Comparison of ENCODE assay signal across 1 cellular context in the genomic region with DNA sequence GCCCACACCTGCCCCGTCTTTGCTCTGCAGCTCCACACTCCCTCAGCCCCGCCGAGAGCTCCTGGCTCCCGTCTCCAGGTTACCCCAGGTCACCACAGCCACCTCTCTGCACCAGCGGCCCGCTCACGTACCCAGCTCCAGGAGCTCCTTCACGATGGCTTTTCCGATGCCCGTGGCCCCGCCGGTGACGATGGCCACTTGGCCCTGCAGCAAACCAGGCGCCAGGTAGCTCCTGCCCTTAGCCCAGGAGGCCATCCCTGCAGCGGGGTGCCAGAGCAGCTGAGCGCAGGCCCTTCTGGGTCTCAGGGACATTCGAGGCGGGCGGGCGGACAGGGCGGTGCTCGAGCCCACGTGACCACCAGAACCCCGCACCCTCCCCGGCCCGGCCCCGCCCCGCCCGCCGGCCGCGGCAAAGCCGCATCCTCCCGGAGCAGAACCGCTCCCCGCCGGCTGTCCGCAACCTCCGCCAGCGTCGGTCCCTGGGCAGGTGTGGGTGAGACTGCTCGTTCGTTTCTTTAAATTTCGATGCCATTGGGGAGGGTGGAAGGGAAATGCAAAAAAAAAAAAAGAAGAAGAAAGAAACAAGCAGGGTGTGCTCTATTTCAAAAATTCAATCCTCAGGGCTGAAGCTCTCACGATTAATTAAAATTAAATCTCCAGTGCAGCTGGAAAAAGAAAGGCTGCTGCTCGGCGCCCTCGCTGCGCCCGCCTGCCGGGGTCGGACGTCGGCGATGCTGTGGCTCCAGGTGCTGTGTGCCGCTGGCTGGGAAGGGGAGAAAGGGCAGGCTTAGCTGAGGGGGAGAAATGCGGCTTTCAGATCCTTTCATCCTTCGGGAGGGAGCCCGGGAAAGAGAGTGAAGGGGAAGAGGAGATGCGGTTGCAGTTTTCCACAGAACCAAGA.
TF ChIP-seq lines count a peak whose summit lies in the region.

A gene (minus strand): TSS at position 323 of the 901 bp plus-strand sequence. CDS start 68 bp downstream, at position 255.
A gene with protein sequence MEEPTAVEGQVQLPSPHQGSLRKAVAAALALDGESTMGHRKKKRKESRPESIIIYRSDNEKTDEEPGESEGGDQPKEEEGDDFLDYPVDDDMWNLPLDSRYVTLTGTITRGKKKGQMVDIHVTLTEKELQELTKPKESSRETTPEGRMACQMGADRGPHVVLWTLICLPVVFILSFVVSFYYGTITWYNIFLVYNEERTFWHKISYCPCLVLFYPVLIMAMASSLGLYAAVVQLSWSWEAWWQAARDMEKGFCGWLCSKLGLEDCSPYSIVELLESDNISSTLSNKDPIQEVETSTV (plus strand): TSS at position 433 of the 901 bp plus-strand sequence. CDS start 14,045 bp downstream, outside the sequence.

TF ChIP-seq in GM12878, 131 proteins besides CTCF, POLR2A, EP300 and RAD21 (continued from another document and continues in another):
- TF ChIP-seq, protein P1, sequence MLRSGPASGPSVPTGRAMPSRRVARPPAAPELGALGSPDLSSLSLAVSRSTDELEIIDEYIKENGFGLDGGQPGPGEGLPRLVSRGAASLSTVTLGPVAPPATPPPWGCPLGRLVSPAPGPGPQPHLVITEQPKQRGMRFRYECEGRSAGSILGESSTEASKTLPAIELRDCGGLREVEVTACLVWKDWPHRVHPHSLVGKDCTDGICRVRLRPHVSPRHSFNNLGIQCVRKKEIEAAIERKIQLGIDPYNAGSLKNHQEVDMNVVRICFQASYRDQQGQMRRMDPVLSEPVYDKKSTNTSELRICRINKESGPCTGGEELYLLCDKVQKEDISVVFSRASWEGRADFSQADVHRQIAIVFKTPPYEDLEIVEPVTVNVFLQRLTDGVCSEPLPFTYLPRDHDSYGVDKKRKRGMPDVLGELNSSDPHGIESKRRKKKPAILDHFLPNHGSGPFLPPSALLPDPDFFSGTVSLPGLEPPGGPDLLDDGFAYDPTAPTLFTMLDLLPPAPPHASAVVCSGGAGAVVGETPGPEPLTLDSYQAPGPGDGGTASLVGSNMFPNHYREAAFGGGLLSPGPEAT (IDR thresholded peaks at IDR 0.05; ENCODE audit: low read depth) = no peak
- TF ChIP-seq, protein P2, sequence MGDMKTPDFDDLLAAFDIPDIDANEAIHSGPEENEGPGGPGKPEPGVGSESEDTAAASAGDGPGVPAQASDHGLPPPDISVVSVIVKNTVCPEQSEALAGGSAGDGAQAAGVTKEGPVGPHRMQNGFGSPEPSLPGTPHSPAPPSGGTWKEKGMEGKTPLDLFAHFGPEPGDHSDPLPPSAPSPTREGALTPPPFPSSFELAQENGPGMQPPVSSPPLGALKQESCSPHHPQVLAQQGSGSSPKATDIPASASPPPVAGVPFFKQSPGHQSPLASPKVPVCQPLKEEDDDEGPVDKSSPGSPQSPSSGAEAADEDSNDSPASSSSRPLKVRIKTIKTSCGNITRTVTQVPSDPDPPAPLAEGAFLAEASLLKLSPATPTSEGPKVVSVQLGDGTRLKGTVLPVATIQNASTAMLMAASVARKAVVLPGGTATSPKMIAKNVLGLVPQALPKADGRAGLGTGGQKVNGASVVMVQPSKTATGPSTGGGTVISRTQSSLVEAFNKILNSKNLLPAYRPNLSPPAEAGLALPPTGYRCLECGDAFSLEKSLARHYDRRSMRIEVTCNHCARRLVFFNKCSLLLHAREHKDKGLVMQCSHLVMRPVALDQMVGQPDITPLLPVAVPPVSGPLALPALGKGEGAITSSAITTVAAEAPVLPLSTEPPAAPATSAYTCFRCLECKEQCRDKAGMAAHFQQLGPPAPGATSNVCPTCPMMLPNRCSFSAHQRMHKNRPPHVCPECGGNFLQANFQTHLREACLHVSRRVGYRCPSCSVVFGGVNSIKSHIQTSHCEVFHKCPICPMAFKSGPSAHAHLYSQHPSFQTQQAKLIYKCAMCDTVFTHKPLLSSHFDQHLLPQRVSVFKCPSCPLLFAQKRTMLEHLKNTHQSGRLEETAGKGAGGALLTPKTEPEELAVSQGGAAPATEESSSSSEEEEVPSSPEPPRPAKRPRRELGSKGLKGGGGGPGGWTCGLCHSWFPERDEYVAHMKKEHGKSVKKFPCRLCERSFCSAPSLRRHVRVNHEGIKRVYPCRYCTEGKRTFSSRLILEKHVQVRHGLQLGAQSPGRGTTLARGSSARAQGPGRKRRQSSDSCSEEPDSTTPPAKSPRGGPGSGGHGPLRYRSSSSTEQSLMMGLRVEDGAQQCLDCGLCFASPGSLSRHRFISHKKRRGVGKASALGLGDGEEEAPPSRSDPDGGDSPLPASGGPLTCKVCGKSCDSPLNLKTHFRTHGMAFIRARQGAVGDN (IDR thresholded peaks at IDR 0.05) = peak; percentile 72
- TF ChIP-seq RUNX3 (IDR thresholded peaks at IDR 0.05; ENCODE audit: low read length) (peak; percentile 35; the same call in 1 of the 2 replicates), WRNIP1 (IDR thresholded peaks at IDR 0.05; ENCODE audit: borderline replicate concordance, low read depth, low read length) (no peak), BCL11A (IDR thresholded peaks at IDR 0.05; ENCODE audit: low read depth, low read length) (no peak), SPI1 (IDR thresholded peaks at IDR 0.05; ENCODE audit: borderline replicate concordance, insufficient read depth, low read depth, low read length) (no peak), IKZF1 (conservative IDR thresholded peaks at IDR 0.05) (peak; percentile 65), SIN3A (IDR thresholded peaks at IDR 0.05; ENCODE audit: low read depth, low read length) (peak; percentile 46; the same call in 1 of the 2 replicates), GATAD2B (conservative IDR thresholded peaks at IDR 0.05; ENCODE audit: low read depth) (peak; percentile 50; the same call in 1 of the 2 replicates), NR2C1 (IDR thresholded peaks at IDR 0.05) (no peak), RAD51 (IDR thresholded peaks at IDR 0.05) (peak; percentile 78), ZNF24 (IDR thresholded peaks at IDR 0.05) (no peak), DPF2 (IDR thresholded peaks at IDR 0.05) (peak; percentile 47; the same call in 1 of the 2 replicates), TCF3 (IDR thresholded peaks at IDR 0.05; ENCODE audit: borderline replicate concordance, insufficient read depth, low read depth, low read length) (0 out of 2 replicates have a peak, but pooled peaks have one; percentile 11), STAT3 (IDR thresholded peaks at IDR 0.05; ENCODE audit: low read depth, low read length) (no peak), NR2F1 (conservative IDR thresholded peaks at IDR 0.05) (peak; percentile 53; the same call in 1 of the 2 replicates), BHLHE40 (IDR thresholded peaks at IDR 0.05; ENCODE audit: borderline replicate concordance in 1 of 2, low read depth in 2 of 2, low read length in 1 of 2) (peak in 1 of 2 experiments; percentile 67; a peak in 1 of 4 replicates), LARP7 (IDR thresholded peaks at IDR 0.05) (peak; percentile 85), HCFC1 (IDR thresholded peaks at IDR 0.05; ENCODE audit: low read length) (no peak), ASH2L (IDR thresholded peaks at IDR 0.05; ENCODE audit: borderline replicate concordance, low read depth) (0 out of 2 replicates have a peak, but pooled peaks have one; percentile 58), BACH1 (IDR thresholded peaks at IDR 0.05; ENCODE audit: borderline replicate concordance) (0 out of 2 replicates have a peak, but pooled peaks have one; percentile 38), STAT1 (conservative IDR thresholded peaks at IDR 0.05) (no peak), TBL1XR1 (IDR thresholded peaks at IDR 0.05; ENCODE audit: low read depth, low read length) (no peak), MXI1 (IDR thresholded peaks at IDR 0.05; ENCODE audit: low read depth, low read length) (no peak; the same call in 1 of the 2 replicates)
- TF ChIP-seq, protein P3, sequence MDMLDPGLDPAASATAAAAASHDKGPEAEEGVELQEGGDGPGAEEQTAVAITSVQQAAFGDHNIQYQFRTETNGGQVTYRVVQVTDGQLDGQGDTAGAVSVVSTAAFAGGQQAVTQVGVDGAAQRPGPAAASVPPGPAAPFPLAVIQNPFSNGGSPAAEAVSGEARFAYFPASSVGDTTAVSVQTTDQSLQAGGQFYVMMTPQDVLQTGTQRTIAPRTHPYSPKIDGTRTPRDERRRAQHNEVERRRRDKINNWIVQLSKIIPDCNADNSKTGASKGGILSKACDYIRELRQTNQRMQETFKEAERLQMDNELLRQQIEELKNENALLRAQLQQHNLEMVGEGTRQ (IDR thresholded peaks at IDR 0.05; ENCODE audit: borderline replicate concordance, low read depth, low read length) = peak; percentile 66
- TF ChIP-seq, protein P4, sequence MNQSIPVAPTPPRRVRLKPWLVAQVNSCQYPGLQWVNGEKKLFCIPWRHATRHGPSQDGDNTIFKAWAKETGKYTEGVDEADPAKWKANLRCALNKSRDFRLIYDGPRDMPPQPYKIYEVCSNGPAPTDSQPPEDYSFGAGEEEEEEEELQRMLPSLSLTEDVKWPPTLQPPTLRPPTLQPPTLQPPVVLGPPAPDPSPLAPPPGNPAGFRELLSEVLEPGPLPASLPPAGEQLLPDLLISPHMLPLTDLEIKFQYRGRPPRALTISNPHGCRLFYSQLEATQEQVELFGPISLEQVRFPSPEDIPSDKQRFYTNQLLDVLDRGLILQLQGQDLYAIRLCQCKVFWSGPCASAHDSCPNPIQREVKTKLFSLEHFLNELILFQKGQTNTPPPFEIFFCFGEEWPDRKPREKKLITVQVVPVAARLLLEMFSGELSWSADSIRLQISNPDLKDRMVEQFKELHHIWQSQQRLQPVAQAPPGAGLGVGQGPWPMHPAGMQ (IDR thresholded peaks at IDR 0.05; ENCODE audit: borderline replicate concordance) = peak; percentile 18; the same call in 1 of the 2 replicates
- TF ChIP-seq, protein P5, sequence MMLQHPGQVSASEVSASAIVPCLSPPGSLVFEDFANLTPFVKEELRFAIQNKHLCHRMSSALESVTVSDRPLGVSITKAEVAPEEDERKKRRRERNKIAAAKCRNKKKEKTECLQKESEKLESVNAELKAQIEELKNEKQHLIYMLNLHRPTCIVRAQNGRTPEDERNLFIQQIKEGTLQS (IDR thresholded peaks at IDR 0.05; ENCODE audit: borderline replicate concordance, extremely low read depth, low read depth, low read length) = no peak
- TF ChIP-seq, protein P6, sequence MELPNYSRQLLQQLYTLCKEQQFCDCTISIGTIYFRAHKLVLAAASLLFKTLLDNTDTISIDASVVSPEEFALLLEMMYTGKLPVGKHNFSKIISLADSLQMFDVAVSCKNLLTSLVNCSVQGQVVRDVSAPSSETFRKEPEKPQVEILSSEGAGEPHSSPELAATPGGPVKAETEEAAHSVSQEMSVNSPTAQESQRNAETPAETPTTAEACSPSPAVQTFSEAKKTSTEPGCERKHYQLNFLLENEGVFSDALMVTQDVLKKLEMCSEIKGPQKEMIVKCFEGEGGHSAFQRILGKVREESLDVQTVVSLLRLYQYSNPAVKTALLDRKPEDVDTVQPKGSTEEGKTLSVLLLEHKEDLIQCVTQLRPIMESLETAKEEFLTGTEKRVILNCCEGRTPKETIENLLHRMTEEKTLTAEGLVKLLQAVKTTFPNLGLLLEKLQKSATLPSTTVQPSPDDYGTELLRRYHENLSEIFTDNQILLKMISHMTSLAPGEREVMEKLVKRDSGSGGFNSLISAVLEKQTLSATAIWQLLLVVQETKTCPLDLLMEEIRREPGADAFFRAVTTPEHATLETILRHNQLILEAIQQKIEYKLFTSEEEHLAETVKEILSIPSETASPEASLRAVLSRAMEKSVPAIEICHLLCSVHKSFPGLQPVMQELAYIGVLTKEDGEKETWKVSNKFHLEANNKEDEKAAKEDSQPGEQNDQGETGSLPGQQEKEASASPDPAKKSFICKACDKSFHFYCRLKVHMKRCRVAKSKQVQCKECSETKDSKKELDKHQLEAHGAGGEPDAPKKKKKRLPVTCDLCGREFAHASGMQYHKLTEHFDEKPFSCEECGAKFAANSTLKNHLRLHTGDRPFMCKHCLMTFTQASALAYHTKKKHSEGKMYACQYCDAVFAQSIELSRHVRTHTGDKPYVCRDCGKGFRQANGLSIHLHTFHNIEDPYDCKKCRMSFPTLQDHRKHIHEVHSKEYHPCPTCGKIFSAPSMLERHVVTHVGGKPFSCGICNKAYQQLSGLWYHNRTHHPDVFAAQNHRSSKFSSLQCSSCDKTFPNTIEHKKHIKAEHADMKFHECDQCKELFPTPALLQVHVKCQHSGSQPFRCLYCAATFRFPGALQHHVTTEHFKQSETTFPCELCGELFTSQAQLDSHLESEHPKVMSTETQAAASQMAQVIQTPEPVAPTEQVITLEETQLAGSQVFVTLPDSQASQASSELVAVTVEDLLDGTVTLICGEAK (IDR thresholded peaks at IDR 0.05; ENCODE audit: borderline replicate concordance) = no peak
- TF ChIP-seq, protein P7, sequence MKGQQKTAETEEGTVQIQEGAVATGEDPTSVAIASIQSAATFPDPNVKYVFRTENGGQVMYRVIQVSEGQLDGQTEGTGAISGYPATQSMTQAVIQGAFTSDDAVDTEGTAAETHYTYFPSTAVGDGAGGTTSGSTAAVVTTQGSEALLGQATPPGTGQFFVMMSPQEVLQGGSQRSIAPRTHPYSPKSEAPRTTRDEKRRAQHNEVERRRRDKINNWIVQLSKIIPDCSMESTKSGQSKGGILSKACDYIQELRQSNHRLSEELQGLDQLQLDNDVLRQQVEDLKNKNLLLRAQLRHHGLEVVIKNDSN (IDR thresholded peaks at IDR 0.05; ENCODE audit: borderline replicate concordance, extremely low read length, insufficient read depth, low read depth, low read length) = peak; percentile 89
- TF ChIP-seq, protein P8, sequence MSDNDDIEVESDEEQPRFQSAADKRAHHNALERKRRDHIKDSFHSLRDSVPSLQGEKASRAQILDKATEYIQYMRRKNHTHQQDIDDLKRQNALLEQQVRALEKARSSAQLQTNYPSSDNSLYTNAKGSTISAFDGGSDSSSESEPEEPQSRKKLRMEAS (IDR thresholded peaks at IDR 0.05; ENCODE audit: low read depth, low read length) = peak; percentile 38; the same call in 1 of the 2 replicates
- TF ChIP-seq, protein P9, sequence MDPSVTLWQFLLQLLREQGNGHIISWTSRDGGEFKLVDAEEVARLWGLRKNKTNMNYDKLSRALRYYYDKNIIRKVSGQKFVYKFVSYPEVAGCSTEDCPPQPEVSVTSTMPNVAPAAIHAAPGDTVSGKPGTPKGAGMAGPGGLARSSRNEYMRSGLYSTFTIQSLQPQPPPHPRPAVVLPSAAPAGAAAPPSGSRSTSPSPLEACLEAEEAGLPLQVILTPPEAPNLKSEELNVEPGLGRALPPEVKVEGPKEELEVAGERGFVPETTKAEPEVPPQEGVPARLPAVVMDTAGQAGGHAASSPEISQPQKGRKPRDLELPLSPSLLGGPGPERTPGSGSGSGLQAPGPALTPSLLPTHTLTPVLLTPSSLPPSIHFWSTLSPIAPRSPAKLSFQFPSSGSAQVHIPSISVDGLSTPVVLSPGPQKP (IDR thresholded peaks at IDR 0.05; ENCODE audit: low read depth, low read length) = no peak
